1 cellular context compared by ENCODE assay signal in genomic region chr6:149497365-149497764, GRCh38.
TF ChIP-seq lines count a peak whose summit lies in the region.

No MANE protein-coding gene starts in this region.

TF ChIP-seq in IMR-90, 13 proteins besides CTCF, POLR2A, EP300 and RAD21:
- TF ChIP-seq USF2 (IDR thresholded peaks at IDR 0.05; ENCODE audit: low read depth, low read length) (no peak), BHLHE40 (IDR thresholded peaks at IDR 0.05; ENCODE audit: low read depth, low read length) (no peak), CEBPB (IDR thresholded peaks at IDR 0.05; ENCODE audit: low read depth, low read length) (peak; percentile 61)
